19 cellular contexts compared by ENCODE assay signal in genomic region chr2:234421-234820, GRCh38. TPM values are rescaled to one million over a fixed set of nuclear protein-coding genes. Genes with fewer than 3 reads are reported as not detected.
DNase-seq lines count a peak whose midpoint lies in the region; ATAC-seq and TF ChIP-seq lines count a peak whose summit lies in the region.
"Had no signal": no experiment of that assay in that cellular context is flagged by ENCODE, and none has a peak within 500 bp of the region (broad histone marks: within the 10 kb centered on the region; RNA-seq: fewer than 3 reads in every experiment).

No MANE protein-coding gene starts in this region.

- in situ Hi-C loops in GM23248 (cut with MboI), result no loop called here

- no peak overlapping the region for H3K4me3 Mint-ChIP-seq in activated T-helper 2 cell treated with anti-CD3 and anti-CD28 coated beads, Interferon-gamma antibody, Interleukin-2, Interleukin-4, amounts not matched to agents 10 μg/mL and 5 μg/mL and 100 μg/mL, durations not matched to agents 14 hours and 24 hours and 36 hours (ENCODE audit: low read depth)
- H3K4me3 Mint-ChIP-seq: B cell; CD8-positive, alpha-beta T cell; H9 had no signal

- H3K27ac ChIP-seq in liver (ENCODE audit: low read depth in 1 of 2, low read length in 2 of 2) (no peak overlapping the region), GM23248 (no peak overlapping the region)
- H3K27ac ChIP-seq: 22Rv1; A549; BLaER1 treated with 17β-estradiol and CSF1 and Interleukin-3, amounts not matched to agents 10 nM and 100 nM; HL-60 had no signal

- H3K27me3 Mint-ChIP-seq in activated T-helper 2 cell treated with anti-CD3 and anti-CD28 coated beads, Interferon-gamma antibody, Interleukin-2, Interleukin-4, amounts not matched to agents 10 μg/mL and 5 μg/mL and 100 μg/mL, durations not matched to agents 14 hours and 24 hours and 36 hours (ENCODE audit: low read depth), result no peaks in the 10 kb centered on the region
- H3K27me3 Mint-ChIP-seq: B cell had no signal

- H3K4me1 Mint-ChIP-seq in activated T-helper 2 cell treated with anti-CD3 and anti-CD28 coated beads, Interferon-gamma antibody, Interleukin-2, Interleukin-4, amounts not matched to agents 10 μg/mL and 5 μg/mL and 100 μg/mL, durations not matched to agents 14 hours and 24 hours and 36 hours (ENCODE audit: low read depth), result peaks cover 26% of the 10 kb centered on the region
- H3K4me1 Mint-ChIP-seq: B cell had no signal

- DNase-seq in NCI-H2029 (lab: John Stamatoyannopoulos, UW) (peak; percentile 2), NCI-H2029 treated with DMSO at 0.1 percent for 48 hours (lab: John Stamatoyannopoulos, UW) (no peak), GM23248 (no peak), NCI-H1048 (lab: John Stamatoyannopoulos, UW) (no peak)
- DNase-seq in activated T-helper 2 cell treated with anti-CD3 and anti-CD28 coated beads, Interferon-gamma antibody, Interleukin-2, Interleukin-4, amounts not matched to agents 10 μg/mL and 5 μg/mL and 100 μg/mL, durations not matched to agents 14 hours and 24 hours and 36 hours (ENCODE audit: low spot score), result no peak
- DNase-seq: Calu3; CD8-positive, alpha-beta T cell; DMS79 treated with DMSO at 0.1 percent for 48 hours; GF-D8; GOT3; H9 had no signal

- peak overlapping the region; percentile 2 for H3K27ac Mint-ChIP-seq in activated T-helper 2 cell treated with anti-CD3 and anti-CD28 coated beads, Interferon-gamma antibody, Interleukin-2, Interleukin-4, amounts not matched to agents 10 μg/mL and 5 μg/mL and 100 μg/mL, durations not matched to agents 14 hours and 24 hours and 36 hours
- H3K27ac Mint-ChIP-seq: B cell; CD8-positive, alpha-beta T cell had no signal

- H3K9me2 ChIP-seq in GM23248 (ENCODE audit: insufficient read depth), result no peaks in the 10 kb centered on the region

- intact Hi-C loops in activated T-helper 2 cell treated with anti-CD3 and anti-CD28 coated beads, Interferon-gamma antibody, Interleukin-2, Interleukin-4, amounts not matched to agents 10 μg/mL and 5 μg/mL and 100 μg/mL, durations not matched to agents 14 hours and 24 hours and 36 hours (cut with micrococcal nuclease), result no loop called here

- H3K9me3 ChIP-seq in liver (ENCODE audit: control insufficient read depth in 4 of 4, low read length in 3 of 4) (no peaks in the 10 kb centered on the region), GM23248 (ENCODE audit: low read depth) (no peaks in the 10 kb centered on the region)
- H3K9me3 ChIP-seq: A549; BLaER1 treated with 17β-estradiol and CSF1 and Interleukin-3, amounts not matched to agents 10 nM and 100 nM had no signal

- H3K4me3 ChIP-seq in liver (ENCODE audit: low read depth in 1 of 3, low read length in 3 of 3) (no peak overlapping the region), GM23248 (no peak overlapping the region)
- H3K4me3 ChIP-seq: A549; BLaER1 treated with 17β-estradiol and CSF1 and Interleukin-3, amounts not matched to agents 10 nM and 100 nM had no signal

- ATAC-seq in HG03039 (IDR thresholded peaks at IDR 0.05; ENCODE audit: unreplicated experiment), result no peak
- ATAC-seq: A549; CD8-positive, alpha-beta T cell had no signal

- TF ChIP-seq CTCF in liver (IDR thresholded peaks at IDR 0.05; ENCODE audit: low read depth, low read length, missing input control), result no peak

- H3K9me3 Mint-ChIP-seq in activated T-helper 2 cell treated with anti-CD3 and anti-CD28 coated beads, Interferon-gamma antibody, Interleukin-2, Interleukin-4, amounts not matched to agents 10 μg/mL and 5 μg/mL and 100 μg/mL, durations not matched to agents 14 hours and 24 hours and 36 hours, result peaks cover 5% of the 10 kb centered on the region
- H3K9me3 Mint-ChIP-seq: CD8-positive, alpha-beta T cell had no signal

- no peaks in the 10 kb centered on the region for H4K20me1 ChIP-seq in GM23248 (ENCODE audit: insufficient read depth)
- H4K20me1 ChIP-seq: BLaER1 treated with 17β-estradiol and CSF1 and Interleukin-3, amounts not matched to agents 10 nM and 100 nM had no signal

- H3K4me1 ChIP-seq in liver (ENCODE audit: control insufficient read depth in 4 of 4, insufficient read depth in 4 of 4, low read length in 3 of 4), result peaks cover 2 to 22% (median 14%) of the 10 kb centered on the region in 4 donors
- H3K4me1 ChIP-seq in GM23248 (ENCODE audit: insufficient read depth), result no peaks in the 10 kb centered on the region
- H3K4me1 ChIP-seq: A549 had no signal

- no peak overlapping the region for H3K4me2 ChIP-seq in GM23248 (ENCODE audit: unreplicated experiment)
- H3K4me2 ChIP-seq: A549; BLaER1 treated with 17β-estradiol and CSF1 and Interleukin-3, amounts not matched to agents 10 nM and 100 nM had no signal

- no peak overlapping the region for H2AFZ ChIP-seq in GM23248

- no peaks in the 10 kb centered on the region for H3F3A ChIP-seq in GM23248 (ENCODE audit: insufficient read depth)

- WGBS in liver, result 40% methylated on average over 4 of the region's 4 CpGs
- 88 to 96% methylated on average over 4 of the region's 4 CpGs for WGBS in GM23248 (ENCODE audit: low coverage in 1 of 2, low lambda C conversion rate in 2 of 2, missing lambda C conversion rate in 2 of 2), 2 experiments

- H3K36me3 ChIP-seq in liver (ENCODE audit: control insufficient read depth in 4 of 4, insufficient read depth in 3 of 4, low read depth in 1 of 4, low read length in 3 of 4) (no peaks in the 10 kb centered on the region), GM23248 (ENCODE audit: low read depth) (no peaks in the 10 kb centered on the region; the same call in 1 of the 2 replicates)

- TF ChIP-seq RAD21 in liver (IDR thresholded peaks at IDR 0.05), result no peak

- H3K9ac ChIP-seq in liver (ENCODE audit: low read depth in 1 of 2, low read length in 2 of 2) (no peak overlapping the region), GM23248 (no peak overlapping the region)
- H3K9ac ChIP-seq: BLaER1 treated with 17β-estradiol and CSF1 and Interleukin-3, amounts not matched to agents 10 nM and 100 nM had no signal

- H3K36me3 Mint-ChIP-seq in activated T-helper 2 cell treated with anti-CD3 and anti-CD28 coated beads, Interferon-gamma antibody, Interleukin-2, Interleukin-4, amounts not matched to agents 10 μg/mL and 5 μg/mL and 100 μg/mL, durations not matched to agents 14 hours and 24 hours and 36 hours (ENCODE audit: low read depth), result peaks cover 45% of the 10 kb centered on the region

- H3K27me3 ChIP-seq in liver (ENCODE audit: control insufficient read depth in 4 of 4, insufficient read depth in 4 of 4, low read length in 3 of 4) (no peaks in the 10 kb centered on the region), GM23248 (replicated peaks; ENCODE audit: insufficient read depth) (no peaks in the 10 kb centered on the region)
- H3K27me3 ChIP-seq: BLaER1 treated with 17β-estradiol and CSF1 and Interleukin-3, amounts not matched to agents 10 nM and 100 nM had no signal

- no peaks in the 10 kb centered on the region for H3K79me2 ChIP-seq in GM23248 (ENCODE audit: insufficient read depth)

TF ChIP-seq in liver, 16 proteins besides CTCF, POLR2A, EP300 and RAD21 (continues in another document):
- TF ChIP-seq ZBTB33 (IDR thresholded peaks at IDR 0.05), result no peak
- no peak for TF ChIP-seq GABPA (IDR thresholded peaks at IDR 0.05 in 1 of 2, conservative IDR thresholded peaks at IDR 0.05 in 1 of 2)
- no peak for TF ChIP-seq HNF4G (IDR thresholded peaks at IDR 0.05)
- TF ChIP-seq RXRA (IDR thresholded peaks at IDR 0.05), result peak in 1 of 2 donors; percentile 75
- TF ChIP-seq FOXA2 (IDR thresholded peaks at IDR 0.05), result peak; percentile 33
- no peak for TF ChIP-seq ATF3 (IDR thresholded peaks at IDR 0.05)
- no peak for TF ChIP-seq MAX (IDR thresholded peaks at IDR 0.05)

RNA-seq across cellular contexts. Expression of gene SH3YL1, which starts 29.4 kb away (rescaled TPM):
- total RNA-seq in activated T-helper 2 cell treated with anti-CD3 and anti-CD28 coated beads, Interferon-gamma antibody, Interleukin-2, Interleukin-4, amounts not matched to agents 10 μg/mL and 5 μg/mL and 100 μg/mL, durations not matched to agents 14 hours and 24 hours and 36 hours, result 34.7 and 37.1 TPM in 2 replicates
- 10 to 100 TPM; 17.2 to 19.2 TPM for total RNA-seq in liver
- polyA plus RNA-seq in liver, result 10 to 100 TPM in 1 of 2 donors, 1 to 10 TPM in 1; 6.4 to 10.6 TPM
- 24.0 and 34.8 TPM in 2 replicates for total RNA-seq in GM23248 (2014; rRNA removed; shearing (Covaris generic))
- polyA plus RNA-seq in GM23248 (2016; fragmentation: Nextera tagmentation; extraction: Ambion mirVana), result 23.6 and 25.2 TPM in 2 replicates

RNA-seq across cellular contexts. Expression of gene ACP1, which starts 30.3 kb away (rescaled TPM):
- 168 and 177 TPM in 2 replicates for total RNA-seq in activated T-helper 2 cell treated with anti-CD3 and anti-CD28 coated beads, Interferon-gamma antibody, Interleukin-2, Interleukin-4, amounts not matched to agents 10 μg/mL and 5 μg/mL and 100 μg/mL, durations not matched to agents 14 hours and 24 hours and 36 hours
- total RNA-seq in liver, result 100 to 1,000 TPM in 1 of 2 donors, 10 to 100 TPM in 1; 59.9 to 115 TPM
- polyA plus RNA-seq in liver (10 to 100 TPM; 60.2 to 91.3 TPM), GM23248 (2016; fragmentation: Nextera tagmentation; extraction: Ambion mirVana) (156 TPM in 2 replicates)
- 116 and 183 TPM in 2 replicates for total RNA-seq in GM23248 (2014; rRNA removed; shearing (Covaris generic))

RNA-seq across cellular contexts. Expression of gene ALKAL2, which starts 53.5 kb away (rescaled TPM):
- total RNA-seq in activated T-helper 2 cell treated with anti-CD3 and anti-CD28 coated beads, Interferon-gamma antibody, Interleukin-2, Interleukin-4, amounts not matched to agents 10 μg/mL and 5 μg/mL and 100 μg/mL, durations not matched to agents 14 hours and 24 hours and 36 hours, result 16.3 and 17.6 TPM in 2 replicates
- total RNA-seq in liver, result 1 to 10 TPM in 1 of 2 donors, not detected in 1; 1.6 TPM
- 1 to 10 TPM; 1.9 to 3.1 TPM for polyA plus RNA-seq in liver
- not detected in 2 replicates for total RNA-seq in GM23248 (2014; rRNA removed; shearing (Covaris generic))
- polyA plus RNA-seq in GM23248 (2016; fragmentation: Nextera tagmentation; extraction: Ambion mirVana), result not detected in 2 replicates
- total RNA-seq: Calu3 had no signal
- polyA plus RNA-seq: A549, AG04450 had no signal
